In genomic region chr17:68347380-68347779, GRCh38 we compare ENCODE assay signal across 19 cellular contexts. TPM values are rescaled to one million over a fixed set of nuclear protein-coding genes. Genes with fewer than 3 reads are reported as not detected.
DNase-seq lines count a peak whose midpoint lies in the region; ATAC-seq, FAIRE-seq and TF ChIP-seq lines count a peak whose summit lies in the region.
"Had no signal": no experiment of that assay in that cellular context is flagged by ENCODE, and none has a peak within 500 bp of the region (broad histone marks: within the 10 kb centered on the region; RNA-seq: fewer than 3 reads in every experiment).

No MANE protein-coding gene starts in this region.

- peak overlapping the region; percentile 81 for H3K4me2 ChIP-seq in Loucy (ENCODE audit: low read depth, low read length, poor library complexity, severe bottlenecking)
- no peak overlapping the region for H3K4me2 ChIP-seq in neuronal stem cell (ENCODE audit: insufficient read depth, low read length, poor library complexity, severe bottlenecking)

- no peak overlapping the region for H2BK12ac ChIP-seq in neuronal stem cell (ENCODE audit: low read length)

- peaks cover 70% of the 10 kb centered on the region for H3K4me1 ChIP-seq in Loucy (ENCODE audit: insufficient read depth, low read length, poor library complexity, severe bottlenecking)
- H3K4me1 ChIP-seq in neuronal stem cell (ENCODE audit: control insufficient read depth in 2 of 2, insufficient read depth in 1 of 2, low read depth in 1 of 2, low read length in 2 of 2) = peaks cover 0 to 17% of the 10 kb centered on the region in 2 donors
- H3K4me1 ChIP-seq in kidney (ENCODE audit: control insufficient read depth in 1 of 2, insufficient read depth in 1 of 2, low read depth in 1 of 2, low read length in 2 of 2) = no peaks in the 10 kb centered on the region
- H3K4me1 ChIP-seq: thyroid gland had no signal

- H4K20me1 ChIP-seq in Loucy (ENCODE audit: insufficient read depth, low read length, poor library complexity, severe bottlenecking) = no peaks in the 10 kb centered on the region

- H3K27me3 ChIP-seq in Loucy (ENCODE audit: insufficient read depth, low read length, poor library complexity, severe bottlenecking) (no peaks in the 10 kb centered on the region), neuronal stem cell (ENCODE audit: control insufficient read depth in 3 of 3, insufficient read depth in 3 of 3, low read depth in 1 of 3, low read length in 3 of 3) (no peaks in the 10 kb centered on the region)
- H3K27me3 ChIP-seq: thyroid gland had no signal

- H3K79me2 ChIP-seq in Loucy (ENCODE audit: insufficient read depth, low read length) = no peaks in the 10 kb centered on the region

- no peak overlapping the region for H3K14ac ChIP-seq in neuronal stem cell (ENCODE audit: low read length)

- H3K9ac ChIP-seq in Loucy (ENCODE audit: low read depth, low read length, poor library complexity, severe bottlenecking) = peak overlapping the region; percentile 78
- H3K9ac ChIP-seq in neuronal stem cell (ENCODE audit: low read depth, low read length, poor library complexity) = peak overlapping the region; percentile 18
- H3K9ac ChIP-seq in kidney (ENCODE audit: low read length in 2 of 2) = no peak overlapping the region

- no peak overlapping the region for H4K8ac ChIP-seq in neuronal stem cell (ENCODE audit: low read depth, low read length)

- peak overlapping the region; percentile 100 for H3K27ac Mint-ChIP-seq in activated CD4-positive, alpha-beta T cell treated with anti-CD3 and anti-CD28 coated beads for 36 hours
- H3K27ac Mint-ChIP-seq in activated T-helper 1 cell treated with anti-CD3 and anti-CD28 coated beads, Interleukin-12 subunit alpha, Interleukin-12 subunit beta, Interleukin-2, Interleukin-4 antibody, amounts not matched to agents 30 ng/mL and 10 ng/mL and 1 ng/mL, durations not matched to agents 14 hours and 24 hours and 36 hours = peak overlapping the region; percentile 92

- peaks cover 76% of the 10 kb centered on the region for H3K4me1 Mint-ChIP-seq in activated CD4-positive, alpha-beta T cell treated with anti-CD3 and anti-CD28 coated beads for 36 hours
- peaks cover 81% of the 10 kb centered on the region for H3K4me1 Mint-ChIP-seq in activated T-helper 1 cell treated with anti-CD3 and anti-CD28 coated beads, Interleukin-12 subunit alpha, Interleukin-12 subunit beta, Interleukin-2, Interleukin-4 antibody, amounts not matched to agents 30 ng/mL and 10 ng/mL and 1 ng/mL, durations not matched to agents 14 hours and 24 hours and 36 hours (ENCODE audit: low read depth)

- H3K4me3 Mint-ChIP-seq in activated CD4-positive, alpha-beta T cell treated with anti-CD3 and anti-CD28 coated beads for 36 hours = peak overlapping the region; percentile 79
- peak overlapping the region; percentile 67 for H3K4me3 Mint-ChIP-seq in activated T-helper 1 cell treated with anti-CD3 and anti-CD28 coated beads, Interleukin-12 subunit alpha, Interleukin-12 subunit beta, Interleukin-2, Interleukin-4 antibody, amounts not matched to agents 30 ng/mL and 10 ng/mL and 1 ng/mL, durations not matched to agents 14 hours and 24 hours and 36 hours
- H3K4me3 Mint-ChIP-seq: neural crest cell had no signal

- H2BK15ac ChIP-seq in neuronal stem cell (ENCODE audit: low read length) = no peak overlapping the region

- H3K27ac ChIP-seq in neuronal stem cell (replicated peaks; ENCODE audit: low read length) = no peak overlapping the region
- H3K27ac ChIP-seq in kidney (ENCODE audit: low read depth in 2 of 2, low read length in 2 of 2) = no peak overlapping the region
- H3K27ac ChIP-seq: thyroid gland had no signal

- no peak overlapping the region for H4K91ac ChIP-seq in neuronal stem cell (ENCODE audit: low read depth, low read length, poor library complexity)

- peaks cover 15% of the 10 kb centered on the region for H3F3A ChIP-seq in Loucy (ENCODE audit: low read depth)

- POLR2A ChIA-PET in activated CD4-positive, alpha-beta T cell treated with anti-CD3 and anti-CD28 coated beads for 36 hours (lab: Charles Lee) = no interaction called here

- TF ChIP-seq CTCF in Loucy (conservative IDR thresholded peaks at IDR 0.05; ENCODE audit: low read length) = no peak
- no peak for TF ChIP-seq CTCF in D721Med (IDR thresholded peaks at IDR 0.05; ENCODE audit: insufficient read depth, missing control alignments)
- no peak for TF ChIP-seq CTCF in kidney (IDR thresholded peaks at IDR 0.05; ENCODE audit: borderline replicate concordance, extremely low read depth, insufficient read depth)

- H3K27me3 Mint-ChIP-seq in activated CD4-positive, alpha-beta T cell treated with anti-CD3 and anti-CD28 coated beads for 36 hours = no peaks in the 10 kb centered on the region
- no peaks in the 10 kb centered on the region for H3K27me3 Mint-ChIP-seq in activated T-helper 1 cell treated with anti-CD3 and anti-CD28 coated beads, Interleukin-12 subunit alpha, Interleukin-12 subunit beta, Interleukin-2, Interleukin-4 antibody, amounts not matched to agents 30 ng/mL and 10 ng/mL and 1 ng/mL, durations not matched to agents 14 hours and 24 hours and 36 hours (ENCODE audit: insufficient read depth)

- peak overlapping the region; percentile 64 for H3K4me3 ChIP-seq in Loucy (ENCODE audit: low read length, poor library complexity, severe bottlenecking)
- no peak overlapping the region for H3K4me3 ChIP-seq in neuronal stem cell (ENCODE audit: low read length in 2 of 2)
- no peak overlapping the region for H3K4me3 ChIP-seq in kidney (ENCODE audit: low read length in 2 of 2)
- H3K4me3 ChIP-seq: thyroid gland had no signal

- H3K23ac ChIP-seq in neuronal stem cell (ENCODE audit: low read depth, low read length, poor library complexity) = no peak overlapping the region

- no peak for DNase-seq in activated CD4-positive, alpha-beta T cell treated with anti-CD3 and anti-CD28 coated beads for 36 hours
- no peak for DNase-seq in activated CD4-positive, alpha-beta T cell treated with anti-CD3 and anti-CD28 coated beads for 4 hours
- no peak for DNase-seq in activated T-helper 1 cell treated with anti-CD3 and anti-CD28 coated beads, Interleukin-12 subunit alpha, Interleukin-12 subunit beta, Interleukin-2, Interleukin-4 antibody, amounts not matched to agents 30 ng/mL and 10 ng/mL and 1 ng/mL, durations not matched to agents 14 hours and 24 hours and 36 hours (ENCODE audit: low spot score)
- DNase-seq in neuronal stem cell (ENCODE audit: low spot score) (no peak), D721Med (ENCODE audit: insufficient read length, low spot score) (no peak), kidney (no peak), NCI-H1694 (lab: John Stamatoyannopoulos, UW) (no peak)
- DNase-seq: COR-L47; erythroblast; GDM1; mammary epithelial cell; NCI-H2107; NCI-H748 treated with DMSO at 0.1 percent for 48 hours; right cardiac atrium; stimulated activated CD4-positive, alpha-beta T cell treated with anti-CD3 and anti-CD28 coated beads, Interleukin-1b, Interleukin-23, amount 100 ng/mL, for 48 hours; thyroid gland had no signal

- FAIRE-seq in D721Med (lab: Jason Lieb, UNC) (no peak), kidney (lab: Jason Lieb, UNC) (no peak)
- FAIRE-seq: A204.1 had no signal

- WGBS in neuronal stem cell (ENCODE audit: extremely low coverage in 2 of 2, insufficient read length in 2 of 2, insufficient replicate concordance in 1 of 2), 2 donors = no CpG with 5 or more reads among the region's 6 CpGs

- no peak overlapping the region for H3K4ac ChIP-seq in neuronal stem cell (ENCODE audit: low read length)

- H2AFZ ChIP-seq in Loucy (ENCODE audit: low read length) (no peak overlapping the region), neuronal stem cell (ENCODE audit: low read length) (no peak overlapping the region)

- no peak for ATAC-seq in activated CD4-positive, alpha-beta T cell treated with anti-CD3 and anti-CD28 coated beads for 36 hours

- H3K36me3 ChIP-seq in Loucy (ENCODE audit: insufficient read depth, low read length) = no peaks in the 10 kb centered on the region
- H3K36me3 ChIP-seq in neuronal stem cell (replicated peaks in 1 of 2; ENCODE audit: control insufficient read depth in 2 of 2, insufficient read depth in 2 of 2, low read length in 2 of 2) = peaks cover 0 to 51% of the 10 kb centered on the region in 2 donors
- no peaks in the 10 kb centered on the region for H3K36me3 ChIP-seq in kidney (ENCODE audit: control insufficient read depth in 1 of 2, insufficient read depth in 2 of 2, low read length in 2 of 2)
- H3K36me3 ChIP-seq: thyroid gland had no signal

- intact Hi-C loops in activated CD4-positive, alpha-beta T cell treated with anti-CD3 and anti-CD28 coated beads for 36 hours (cut with DNase I, micrococcal nuclease) = loop anchor here (2.0 to 5.0 kb wide), 5 partner anchors 35 to 115 kb away; partner anchors contain the start of genes ARSG (in 1 of the 2) and SLC16A6 (in 1 of the 2)
- intact Hi-C loops in activated T-helper 1 cell treated with anti-CD3 and anti-CD28 coated beads, Interleukin-12 subunit alpha, Interleukin-12 subunit beta, Interleukin-2, Interleukin-4 antibody, amounts not matched to agents 30 ng/mL and 10 ng/mL and 1 ng/mL, durations not matched to agents 14 hours and 24 hours and 36 hours (cut with micrococcal nuclease) = loop anchor here (5.0 kb wide), 4 partner anchors 35 to 165 kb away; partner anchors contain the start of gene PRKAR1A
- intact Hi-C loops in kidney (cut with DNase I) = no loop called here

- H3K18ac ChIP-seq in neuronal stem cell (ENCODE audit: low read length) = peak overlapping the region; percentile 42

- no peak overlapping the region for H2AK5ac ChIP-seq in neuronal stem cell (ENCODE audit: low read depth, low read length)

- no peaks in the 10 kb centered on the region for H3K9me3 Mint-ChIP-seq in activated CD4-positive, alpha-beta T cell treated with anti-CD3 and anti-CD28 coated beads for 36 hours (ENCODE audit: low read depth)
- no peaks in the 10 kb centered on the region for H3K9me3 Mint-ChIP-seq in activated T-helper 1 cell treated with anti-CD3 and anti-CD28 coated beads, Interleukin-12 subunit alpha, Interleukin-12 subunit beta, Interleukin-2, Interleukin-4 antibody, amounts not matched to agents 30 ng/mL and 10 ng/mL and 1 ng/mL, durations not matched to agents 14 hours and 24 hours and 36 hours
- H3K9me3 Mint-ChIP-seq: neural crest cell had no signal

- H2BK5ac ChIP-seq in neuronal stem cell (ENCODE audit: low read length) = no peak overlapping the region

- no peak overlapping the region for H2BK120ac ChIP-seq in neuronal stem cell (ENCODE audit: low read depth, low read length)

- H3K9me2 ChIP-seq in Loucy (replicated peaks; ENCODE audit: low read depth, low read length) = no peaks in the 10 kb centered on the region

- no peaks in the 10 kb centered on the region for H3K79me1 ChIP-seq in neuronal stem cell (ENCODE audit: low read depth, low read length)

- CTCF ChIA-PET in activated CD4-positive, alpha-beta T cell treated with anti-CD3 and anti-CD28 coated beads for 36 hours (lab: Charles Lee) = interaction anchor here (0.5 to 0.9 kb wide), 3 partner anchors 11 to 746 kb away, joined by 3 to 4 read pairs (median 3); no protein-coding TSS in a partner anchor

- H3K36me3 Mint-ChIP-seq in activated CD4-positive, alpha-beta T cell treated with anti-CD3 and anti-CD28 coated beads for 36 hours (ENCODE audit: low read depth) = peaks cover 15% of the 10 kb centered on the region
- H3K36me3 Mint-ChIP-seq in activated T-helper 1 cell treated with anti-CD3 and anti-CD28 coated beads, Interleukin-12 subunit alpha, Interleukin-12 subunit beta, Interleukin-2, Interleukin-4 antibody, amounts not matched to agents 30 ng/mL and 10 ng/mL and 1 ng/mL, durations not matched to agents 14 hours and 24 hours and 36 hours (ENCODE audit: low read depth) = peaks cover 9% of the 10 kb centered on the region

- no peaks in the 10 kb centered on the region for H3K9me3 ChIP-seq in Loucy (ENCODE audit: insufficient read depth, low read depth, low read length)
- H3K9me3 ChIP-seq in neuronal stem cell (replicated peaks in 1 of 2; ENCODE audit: control insufficient read depth in 2 of 2, insufficient read depth in 1 of 2, low read depth in 1 of 2, low read length in 2 of 2) = no peaks in the 10 kb centered on the region
- H3K9me3 ChIP-seq in kidney (ENCODE audit: control insufficient read depth in 1 of 2, low read length in 2 of 2) = no peaks in the 10 kb centered on the region
- H3K9me3 ChIP-seq: thyroid gland had no signal

RNA-seq across cellular contexts. Expression of gene ARSG, which starts 56.1 kb away (rescaled TPM):
- 10 to 100 TPM in 1 of 2 experiments, 1 to 10 TPM in 1; 7.8 to 10.9 TPM for total RNA-seq in activated CD4-positive, alpha-beta T cell treated with anti-CD3 and anti-CD28 coated beads for 36 hours
- 5.5 and 6.7 TPM in 2 replicates for total RNA-seq in activated T-helper 1 cell treated with anti-CD3 and anti-CD28 coated beads, Interleukin-12 subunit alpha, Interleukin-12 subunit beta, Interleukin-2, Interleukin-4 antibody, amounts not matched to agents 30 ng/mL and 10 ng/mL and 1 ng/mL, durations not matched to agents 14 hours and 24 hours and 36 hours
- 4.4 TPM for polyA plus RNA-seq in neuronal stem cell (2013, experiment 1 of 2)
- polyA plus RNA-seq in neuronal stem cell (2013, experiment 2 of 2) = 4.2 TPM
- 12.6 TPM for total RNA-seq in kidney
- polyA plus RNA-seq in kidney (ENCODE audit: insufficient read depth, low read depth, low replicate concordance) = 5.0 TPM

RNA-seq across cellular contexts. Expression of gene SLC16A6, which starts 56.5 kb away (rescaled TPM):
- total RNA-seq in activated CD4-positive, alpha-beta T cell treated with anti-CD3 and anti-CD28 coated beads for 36 hours = 1 to 10 TPM; 2.9 to 3.2 TPM
- total RNA-seq in activated T-helper 1 cell treated with anti-CD3 and anti-CD28 coated beads, Interleukin-12 subunit alpha, Interleukin-12 subunit beta, Interleukin-2, Interleukin-4 antibody, amounts not matched to agents 30 ng/mL and 10 ng/mL and 1 ng/mL, durations not matched to agents 14 hours and 24 hours and 36 hours = 3.0 and 3.8 TPM in 2 replicates
- polyA plus RNA-seq in neuronal stem cell (2013, experiment 1 of 2) = 0.04 TPM
- 0.06 TPM for polyA plus RNA-seq in neuronal stem cell (2013, experiment 2 of 2)
- 3.6 TPM for total RNA-seq in kidney
- polyA plus RNA-seq in kidney (ENCODE audit: insufficient read depth, low read depth, low replicate concordance) = 0.82 TPM
- polyA plus RNA-seq: mammary epithelial cell had no signal

Comparison
In these comparisons a context has a peak if more than half of its experiments do, and no peak if none do; other contexts are left out.
1. H3K9ac ChIP-seq: peak in Loucy (single experiment) and neuronal stem cell (single experiment); none in kidney (0 of 2).